ENCODE assay signal across 20 cellular contexts in the genomic region with DNA sequence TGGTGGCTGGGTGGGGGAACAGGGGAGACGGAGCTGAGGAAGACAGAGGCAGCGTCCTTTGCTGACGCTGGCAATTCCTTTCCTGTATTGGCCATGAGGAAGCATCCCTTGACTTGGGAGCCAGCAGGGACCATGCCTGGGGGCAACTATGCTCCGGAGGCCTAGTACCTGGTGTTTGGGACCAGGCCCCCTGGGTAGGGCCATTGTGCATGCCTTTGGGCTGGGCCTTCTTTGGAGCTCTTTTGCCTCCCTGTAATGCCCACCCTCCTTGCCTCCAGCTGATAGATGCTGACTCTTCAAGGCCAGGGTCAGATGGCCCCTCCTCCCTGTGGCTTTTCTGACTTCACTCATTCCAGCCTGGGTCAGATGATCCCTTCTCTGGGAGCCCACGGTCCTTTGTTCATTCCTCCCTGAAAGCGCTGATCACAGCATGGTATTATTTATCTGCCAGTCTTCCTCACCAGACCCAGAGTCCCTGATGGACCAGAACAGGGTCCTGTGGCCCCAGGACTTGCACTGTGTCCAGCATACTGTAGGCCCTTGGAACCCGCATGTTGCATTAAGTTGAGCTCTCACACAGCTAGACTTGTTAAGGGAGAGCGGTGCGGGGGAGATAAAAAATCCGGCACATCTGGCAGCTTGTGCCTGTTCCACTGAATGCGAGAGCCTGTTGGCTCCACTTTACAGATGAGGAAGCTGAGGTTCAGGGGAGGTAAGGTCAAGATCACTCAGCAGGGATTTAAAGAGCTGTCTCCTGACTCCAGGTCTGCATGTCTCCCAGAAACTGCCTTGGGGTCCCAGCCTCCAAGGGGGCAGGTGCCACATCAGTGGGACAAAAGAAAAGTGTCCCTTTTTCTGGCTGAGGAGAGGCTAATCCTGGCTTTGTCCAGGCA. TPM values are rescaled to one million over a fixed set of nuclear protein-coding genes. Genes with fewer than 3 reads are reported as not detected.
DNase-seq lines count a peak whose midpoint lies in the region; FAIRE-seq and TF ChIP-seq lines count a peak whose summit lies in the region.
"Had no signal": no experiment of that assay in that cellular context is flagged by ENCODE, and none has a peak within 500 bp of the region (broad histone marks: within the 10 kb centered on the region; RNA-seq: fewer than 3 reads in every experiment).

No MANE protein-coding gene starts in this region.

- no peaks in the 10 kb centered on the region for H3K36me3 ChIP-seq in neuronal stem cell (replicated peaks in 1 of 2; ENCODE audit: control insufficient read depth in 2 of 2, insufficient read depth in 2 of 2, low read length in 2 of 2)
- H3K36me3 ChIP-seq: pancreas, upper lobe of right lung had no signal

- peak overlapping the region; percentile 31 for H2BK5ac ChIP-seq in neuronal stem cell (ENCODE audit: low read length)

- H3K23ac ChIP-seq in neuronal stem cell (ENCODE audit: low read depth, low read length, poor library complexity), result no peak overlapping the region

- H3K27ac Mint-ChIP-seq in endothelial cell (ENCODE audit: unreplicated experiment), result no peak overlapping the region

- in situ Hi-C loops in Caki2 (cut with HindIII; ENCODE audit: low pct_unique_long_range_greater_than_20kb, low sequenced_read_pairs), result no loop called here
- in situ Hi-C loops in G401 (cut with HindIII; ENCODE audit: low sequenced_read_pairs), result no loop called here

- peaks cover 23% of the 10 kb centered on the region for H3K36me3 Mint-ChIP-seq in endothelial cell (ENCODE audit: low read depth, unreplicated experiment)

- no peak overlapping the region for H3K4ac ChIP-seq in neuronal stem cell (ENCODE audit: low read length)

- no peak overlapping the region for H2AFZ ChIP-seq in neuronal stem cell (ENCODE audit: low read length)

- H3K4me2 ChIP-seq in neuronal stem cell (ENCODE audit: insufficient read depth, low read length, poor library complexity, severe bottlenecking), result no peak overlapping the region

- no peak overlapping the region for H3K27ac ChIP-seq in neuronal stem cell (replicated peaks; ENCODE audit: low read length)
- H3K27ac ChIP-seq: pancreas, upper lobe of right lung, WERI-Rb-1 had no signal

- no peak overlapping the region for H4K8ac ChIP-seq in neuronal stem cell (ENCODE audit: low read depth, low read length)

- WGBS in neuronal stem cell (ENCODE audit: extremely low coverage in 2 of 2, insufficient read length in 2 of 2, insufficient replicate concordance in 1 of 2), 2 donors, result no CpG with 5 or more reads among the region's 11 CpGs

- H3K18ac ChIP-seq in neuronal stem cell (ENCODE audit: low read length), result no peak overlapping the region

- no peak overlapping the region for H2BK120ac ChIP-seq in neuronal stem cell (ENCODE audit: low read depth, low read length)

- H2AK5ac ChIP-seq in neuronal stem cell (ENCODE audit: low read depth, low read length), result no peak overlapping the region

- DNase-seq in Caki2 (ENCODE audit: low read depth) (peak; percentile 47), RCC 7860 (ENCODE audit: low spot score) (peak; percentile 20), endothelial cell (ENCODE audit: low spot score) (no peak), neuronal stem cell (ENCODE audit: low spot score) (no peak), G401 (ENCODE audit: low spot score) (no peak), amniotic stem cell (lab: John Stamatoyannopoulos, UW) (no peak), NOMO-1 treated with dmso at 0.1 percent for 144 hours (lab: John Stamatoyannopoulos, UW; ENCODE audit: unreplicated experiment) (no peak)
- DNase-seq: anterior cingulate cortex; C1 segment of cervical spinal cord; dorsolateral prefrontal cortex; H7; NCI-H1694 treated with DMSO at 0.1 percent for 48 hours; NCI-H510A treated with DMSO at 0.1 percent for 48 hours; pancreas; stimulated activated CD4-positive, alpha-beta T cell treated with anti-CD3 and anti-CD28 coated beads, Interleukin-15, amount 100 ng/mL, for 24 hours; upper lobe of right lung; WERI-Rb-1 had no signal

- H3K9me3 ChIP-seq in neuronal stem cell (replicated peaks in 1 of 2; ENCODE audit: control insufficient read depth in 2 of 2, insufficient read depth in 1 of 2, low read depth in 1 of 2, low read length in 2 of 2), result no peaks in the 10 kb centered on the region
- H3K9me3 ChIP-seq: pancreas, upper lobe of right lung had no signal

- no peak overlapping the region for H2BK12ac ChIP-seq in neuronal stem cell (ENCODE audit: low read length)

- H3K9me3 Mint-ChIP-seq in endothelial cell (ENCODE audit: unreplicated experiment), result no peaks in the 10 kb centered on the region

- peaks cover 13% of the 10 kb centered on the region for H3K79me1 ChIP-seq in neuronal stem cell (ENCODE audit: low read depth, low read length)

- H3K14ac ChIP-seq in neuronal stem cell (ENCODE audit: low read length), result no peak overlapping the region

- H3K27me3 ChIP-seq in neuronal stem cell (ENCODE audit: control insufficient read depth in 3 of 3, insufficient read depth in 3 of 3, low read depth in 1 of 3, low read length in 3 of 3), result no peaks in the 10 kb centered on the region
- H3K27me3 ChIP-seq: dorsolateral prefrontal cortex, pancreas, upper lobe of right lung had no signal

- peak overlapping the region; percentile 77 for H3K4me3 Mint-ChIP-seq in endothelial cell (ENCODE audit: unreplicated experiment)

- FAIRE-seq in RCC 7860 (lab: Jason Lieb, UNC), result no peak
- FAIRE-seq: pancreas had no signal

- H2BK15ac ChIP-seq in neuronal stem cell (ENCODE audit: low read length), result no peak overlapping the region

- H3K4me1 ChIP-seq in neuronal stem cell (ENCODE audit: control insufficient read depth in 2 of 2, insufficient read depth in 1 of 2, low read depth in 1 of 2, low read length in 2 of 2), result peaks cover 12 to 25% of the 10 kb centered on the region in 2 donors

- H4K91ac ChIP-seq in neuronal stem cell (ENCODE audit: low read depth, low read length, poor library complexity), result no peak overlapping the region

- no peak overlapping the region for H3K4me3 ChIP-seq in neuronal stem cell (ENCODE audit: low read length in 2 of 2)
- H3K4me3 ChIP-seq: lung, pancreas had no signal

- peaks cover 15% of the 10 kb centered on the region for H3K27me3 Mint-ChIP-seq in endothelial cell (ENCODE audit: unreplicated experiment)

- H3K9ac ChIP-seq in neuronal stem cell (ENCODE audit: low read depth, low read length, poor library complexity), result no peak overlapping the region

- no peak for TF ChIP-seq CTCF in endothelial cell (IDR thresholded peaks at IDR 0.05; ENCODE audit: unreplicated experiment)

- H3K4me1 Mint-ChIP-seq in endothelial cell (ENCODE audit: unreplicated experiment), result peaks cover 44% of the 10 kb centered on the region

RNA-seq across cellular contexts. Expression of a gene that starts 2.9 kb away (rescaled TPM):
- total RNA-seq in Caki2 (2014; rRNA removed; shearing (Covaris generic); ENCODE audit: low replicate concordance), result 52.3 and 69.5 TPM in 2 replicates
- total RNA-seq in endothelial cell (ENCODE audit: unreplicated experiment), result 77.7 TPM
- polyA plus RNA-seq in neuronal stem cell (2013, experiment 1 of 2), result 65.0 TPM
- 70.1 TPM for polyA plus RNA-seq in neuronal stem cell (2013, experiment 2 of 2)
- total RNA-seq in G401 (2014; rRNA removed; shearing (Covaris generic)), result 30.8 and 45.5 TPM in 2 replicates

RNA-seq across cellular contexts. Expression of a gene that starts 13.1 kb away (rescaled TPM):
- not detected in 2 replicates for total RNA-seq in Caki2 (2014; rRNA removed; shearing (Covaris generic); ENCODE audit: low replicate concordance)
- not detected for total RNA-seq in endothelial cell (ENCODE audit: unreplicated experiment)
- polyA plus RNA-seq in neuronal stem cell (2013, experiment 1 of 2), result 0.39 TPM
- polyA plus RNA-seq in neuronal stem cell (2013, experiment 2 of 2), result 0.21 TPM
- total RNA-seq in G401 (2014; rRNA removed; shearing (Covaris generic)), result 3.4 and 8.6 TPM in 2 replicates
- total RNA-seq: LHCN-M2 had no signal

RNA-seq across cellular contexts. Expression of a gene that starts 25.3 kb away (rescaled TPM):
- 0.91 TPM in 1 of 2 replicates, not detected in the other for total RNA-seq in Caki2 (2014; rRNA removed; shearing (Covaris generic); ENCODE audit: low replicate concordance)
- 1.2 TPM for total RNA-seq in endothelial cell (ENCODE audit: unreplicated experiment)
- 0.88 TPM for polyA plus RNA-seq in neuronal stem cell (2013, experiment 1 of 2)
- polyA plus RNA-seq in neuronal stem cell (2013, experiment 2 of 2), result 0.87 TPM
- 0.43 and 0.44 TPM in 2 replicates for total RNA-seq in G401 (2014; rRNA removed; shearing (Covaris generic))

RNA-seq across cellular contexts. Expression of a gene that starts 28.4 kb away (rescaled TPM):
- not detected in 2 replicates for total RNA-seq in Caki2 (2014; rRNA removed; shearing (Covaris generic); ENCODE audit: low replicate concordance)
- total RNA-seq in endothelial cell (ENCODE audit: unreplicated experiment), result not detected
- polyA plus RNA-seq in neuronal stem cell (2013, experiment 1 of 2), result 0.95 TPM
- 1.0 TPM for polyA plus RNA-seq in neuronal stem cell (2013, experiment 2 of 2)
- total RNA-seq in G401 (2014; rRNA removed; shearing (Covaris generic)), result not detected in 2 replicates
- total RNA-seq: fibroblast of lung had no signal
- polyA plus RNA-seq: fibroblast of lung had no signal

RNA-seq across cellular contexts. Expression of a gene that starts 32.1 kb away (rescaled TPM):
- not detected in 2 replicates for total RNA-seq in Caki2 (2014; rRNA removed; shearing (Covaris generic); ENCODE audit: low replicate concordance)
- not detected for total RNA-seq in endothelial cell (ENCODE audit: unreplicated experiment)
- polyA plus RNA-seq in neuronal stem cell (2013, experiment 1 of 2), result not detected
- not detected for polyA plus RNA-seq in neuronal stem cell (2013, experiment 2 of 2)
- total RNA-seq in G401 (2014; rRNA removed; shearing (Covaris generic)), result not detected in 2 replicates
- total RNA-seq: fibroblast of lung, H7, LHCN-M2, lung, pancreas, upper lobe of right lung had no signal
- polyA plus RNA-seq: fibroblast of lung had no signal

Comparison
In these comparisons a context has a peak if more than half of its experiments do, and no peak if none do; other contexts are left out.
1. DNase-seq: peak in Caki2 (single experiment) and RCC 7860 (single experiment); none in endothelial cell (single experiment), neuronal stem cell (single experiment), G401 (single experiment), amniotic stem cell (single experiment) and NOMO-1 treated with dmso at 0.1 percent for 144 hours (single experiment).